ENCODE assay signal across 13 cellular contexts in the genomic region with DNA sequence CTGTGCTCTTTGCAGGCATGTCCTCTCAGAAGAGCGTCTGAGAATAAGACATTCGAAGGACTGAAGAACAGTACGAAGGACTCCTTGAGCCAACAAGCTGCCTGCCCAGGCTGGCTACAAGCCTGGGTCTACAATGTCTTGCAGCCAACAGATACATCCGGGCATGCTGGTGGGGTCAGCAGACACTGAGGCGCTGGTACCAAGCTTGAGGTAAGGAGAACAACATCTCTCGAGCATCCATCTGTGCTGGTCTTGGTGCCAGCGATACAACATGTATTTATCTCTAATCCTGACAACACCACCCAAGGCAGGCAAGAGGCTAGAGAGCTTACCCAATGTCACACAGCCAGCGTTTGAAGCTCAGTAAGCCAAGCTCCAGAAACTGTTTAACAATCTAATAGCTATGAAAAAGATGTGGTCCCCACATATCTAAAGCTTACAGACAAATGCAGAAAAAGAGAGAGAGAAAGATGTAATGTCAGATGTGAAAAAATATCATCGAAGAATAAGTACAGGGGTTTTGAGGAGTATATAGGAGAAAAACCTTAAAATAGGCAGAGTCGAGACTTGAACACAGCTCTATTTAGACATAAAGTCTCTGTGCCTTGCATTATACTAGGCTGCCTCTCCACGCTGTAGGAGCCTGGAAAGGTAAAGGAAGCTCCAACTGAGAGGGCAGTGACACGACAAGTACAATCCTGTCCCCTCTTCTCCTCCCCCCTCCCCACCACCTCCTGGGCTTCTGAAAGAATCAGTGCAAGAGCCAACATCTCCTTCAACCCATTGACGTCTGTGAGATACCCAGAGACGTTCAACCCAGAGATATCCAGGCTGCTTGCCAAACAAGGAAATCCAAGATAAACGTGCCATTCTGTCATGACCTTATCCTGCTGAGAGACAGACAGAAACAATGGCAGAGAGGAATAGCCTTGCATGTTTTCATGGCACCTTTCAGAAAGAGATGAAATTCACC. TPM values are rescaled to one million over a fixed set of nuclear protein-coding genes. Genes with fewer than 3 reads are reported as not detected.
A peak's percentile ranks its signal among the peaks of the same experiment; 100 is the strongest.
DNase-seq lines count a peak whose midpoint lies in the region; ATAC-seq and TF ChIP-seq lines count a peak whose summit lies in the region.
"Had no signal": no experiment of that assay in that cellular context is flagged by ENCODE, and none has a peak within 500 bp of the region (broad histone marks: within the 10 kb centered on the region; RNA-seq: fewer than 3 reads in every experiment).

No MANE protein-coding gene starts in this region.

- H3K36me3 Mint-ChIP-seq in CD8-positive, alpha-beta T cell = no peaks in the 10 kb centered on the region

- CTCF ChIA-PET in CD8-positive, alpha-beta T cell (lab: Charles Lee) = no interaction called here

- H3K9me3 ChIP-seq in HUES48 (ENCODE audit: control insufficient read depth, insufficient read depth, low read length) = no peaks in the 10 kb centered on the region
- H3K9me3 ChIP-seq in heart left ventricle = no peaks in the 10 kb centered on the region
- no peaks in the 10 kb centered on the region for H3K9me3 ChIP-seq in prostate gland
- no peaks in the 10 kb centered on the region for H3K9me3 ChIP-seq in CD8-positive, alpha-beta T cell (ENCODE audit: low read length)
- H3K9me3 ChIP-seq: SJSA1 had no signal

- H3K9me3 Mint-ChIP-seq in CD8-positive, alpha-beta T cell = no peaks in the 10 kb centered on the region

- H3K27ac Mint-ChIP-seq in CD8-positive, alpha-beta T cell = no peak overlapping the region

- H3K27me3 Mint-ChIP-seq in CD8-positive, alpha-beta T cell (ENCODE audit: low read depth) = peaks cover 9% of the 10 kb centered on the region

- no peaks in the 10 kb centered on the region for H3K4me1 Mint-ChIP-seq in CD8-positive, alpha-beta T cell (ENCODE audit: low read depth)

- in situ Hi-C loops in astrocyte of the spinal cord (cut with HindIII; ENCODE audit: low sequenced_read_pairs) = no loop called here

- DNase-seq in astrocyte of the spinal cord (ENCODE audit: low read depth, low spot score) (peak; percentile 53), heart left ventricle (peak in 4 of 5 donors; percentile 47 to 84 (median 68)), prostate gland (ENCODE audit: low spot score) (peak; percentile 8), glomerular visceral epithelial cell (ENCODE audit: extremely low spot score) (no peak), NCI-H1436 (lab: John Stamatoyannopoulos, UW) (no peak), activated T-cell treated with anti-CD3 and anti-CD28 coated beads for 4 hours (no peak)
- DNase-seq in CD8-positive, alpha-beta T cell = no peak
- DNase-seq: activated CD4-positive, alpha-beta T cell treated with anti-CD3 and anti-CD28 coated beads for 4 hours; activated gamma-delta T cell; islet precursor cell; NCI-H2107 had no signal

- no peak overlapping the region for H3K4me3 ChIP-seq in HUES48 (ENCODE audit: low read depth, low read length)
- H3K4me3 ChIP-seq in astrocyte of the spinal cord (ENCODE audit: low read depth, low read length) = no peak overlapping the region
- no peak overlapping the region for H3K4me3 ChIP-seq in heart left ventricle
- no peak overlapping the region for H3K4me3 ChIP-seq in prostate gland
- no peak overlapping the region for H3K4me3 ChIP-seq in CD8-positive, alpha-beta T cell (ENCODE audit: low read depth, low read length)
- H3K4me3 ChIP-seq: SJSA1 had no signal

- H3K9ac ChIP-seq in HUES48 (ENCODE audit: low read depth, low read length) = no peak overlapping the region

- H3K4me1 ChIP-seq in HUES48 (ENCODE audit: control insufficient read depth, insufficient read depth, low read length) (peaks cover 39% of the 10 kb centered on the region), heart left ventricle (peaks cover 9 to 85% (median 61%) of the 10 kb centered on the region in 12 donors), prostate gland (replicated peaks) (no peaks in the 10 kb centered on the region)
- no peaks in the 10 kb centered on the region for H3K4me1 ChIP-seq in CD8-positive, alpha-beta T cell (ENCODE audit: insufficient read depth, low read length)

- TF ChIP-seq CTCF in astrocyte of the spinal cord (IDR thresholded peaks at IDR 0.05; ENCODE audit: low read depth, low read length) = no peak
- TF ChIP-seq CTCF in heart left ventricle (IDR thresholded peaks at IDR 0.05) = no peak
- no peak for TF ChIP-seq CTCF in prostate gland (IDR thresholded peaks at IDR 0.05)
- no peak for TF ChIP-seq CTCF in CD8-positive, alpha-beta T cell (IDR thresholded peaks at IDR 0.05)

- POLR2A ChIA-PET in CD8-positive, alpha-beta T cell (lab: Charles Lee) = no interaction called here

- no peak overlapping the region for H3K4me3 Mint-ChIP-seq in CD8-positive, alpha-beta T cell

- H3K27ac ChIP-seq in HUES48 (ENCODE audit: low read depth, low read length) (peak overlapping the region; percentile 63), heart left ventricle (peak overlapping the region in 11 of 12 donors; percentile 13 to 78 (median 58)), prostate gland (no peak overlapping the region)
- no peak overlapping the region for H3K27ac ChIP-seq in CD8-positive, alpha-beta T cell (ENCODE audit: low read depth, low read length)
- H3K27ac ChIP-seq: SJSA1 had no signal

- H3K36me3 ChIP-seq in HUES48 (ENCODE audit: control insufficient read depth, insufficient read depth, low read length) = no peaks in the 10 kb centered on the region
- no peaks in the 10 kb centered on the region for H3K36me3 ChIP-seq in heart left ventricle
- H3K36me3 ChIP-seq in prostate gland = no peaks in the 10 kb centered on the region
- H3K36me3 ChIP-seq in CD8-positive, alpha-beta T cell (ENCODE audit: insufficient read depth, low read length) = no peaks in the 10 kb centered on the region

- peak; percentile 83 to 87 (median 86) for ATAC-seq in heart left ventricle
- ATAC-seq in CD8-positive, alpha-beta T cell = no peak

- intact Hi-C loops in heart left ventricle (cut with DNase I) = loop anchor here in 4 of 10 donors (5.0 kb wide), 2 partner anchors 39 to 41 kb away; a partner anchor contains a TSS
- intact Hi-C loops in prostate gland (cut with DNase I) = no loop called here
- intact Hi-C loops in CD8-positive, alpha-beta T cell (cut with DNase I, micrococcal nuclease) = no loop called here

- TF ChIP-seq POLR2A in heart left ventricle (IDR thresholded peaks at IDR 0.05) (no peak), prostate gland (IDR thresholded peaks at IDR 0.05) (no peak)

- 37 to 44% (median 42%) methylated on average over 15 of the region's 15 CpGs for WGBS in heart left ventricle, 4 donors
- WGBS in prostate gland = 42% methylated on average over 15 of the region's 15 CpGs

- H3K27me3 ChIP-seq in HUES48 (ENCODE audit: control insufficient read depth, insufficient read depth, low read length) (no peaks in the 10 kb centered on the region), heart left ventricle (peaks cover 0 to 11% (median 0%) of the 10 kb centered on the region in 9 donors), prostate gland (replicated peaks; ENCODE audit: insufficient read depth) (no peaks in the 10 kb centered on the region)
- H3K27me3 ChIP-seq in CD8-positive, alpha-beta T cell (ENCODE audit: insufficient read depth, low read length) = no peaks in the 10 kb centered on the region
- H3K27me3 ChIP-seq: SJSA1 had no signal

RNA-seq across cellular contexts. Expression of a gene that starts 39.4 kb away (rescaled TPM):
- total RNA-seq in heart left ventricle (10 to 100 TPM; 32.5 to 71.7 (median 41.2) TPM), prostate gland (10 to 100 TPM; 47.5 to 79.4 TPM)
- polyA plus RNA-seq in heart left ventricle = 10 to 100 TPM; 14.5 to 42.3 TPM
- total RNA-seq in CD8-positive, alpha-beta T cell = under 1 TPM; 0.11 to 0.25 TPM

Comparison
In these comparisons a context has a peak if more than half of its experiments do, and no peak if none do; other contexts are left out.
1. H3K27ac ChIP-seq: peak in HUES48 (single experiment) and heart left ventricle (11 of 12); none in prostate gland (0 of 2) and CD8-positive, alpha-beta T cell (single experiment).
2. DNase-seq: peak in astrocyte of the spinal cord (single experiment), heart left ventricle (4 of 5) and prostate gland (single experiment); none in CD8-positive, alpha-beta T cell (0 of 7), glomerular visceral epithelial cell (single experiment), NCI-H1436 (single experiment) and activated T-cell treated with anti-CD3 and anti-CD28 coated beads for 4 hours (single experiment).
3. RNA of a gene that starts 39.4 kb away (total RNA-seq): 47.5 to 79.4 TPM in prostate gland and 32.5 to 71.7 TPM in heart left ventricle; 0.11 to 0.25 TPM in CD8-positive, alpha-beta T cell; every median in the first group is over 10 times any median in the second.